In the genomic region with DNA sequence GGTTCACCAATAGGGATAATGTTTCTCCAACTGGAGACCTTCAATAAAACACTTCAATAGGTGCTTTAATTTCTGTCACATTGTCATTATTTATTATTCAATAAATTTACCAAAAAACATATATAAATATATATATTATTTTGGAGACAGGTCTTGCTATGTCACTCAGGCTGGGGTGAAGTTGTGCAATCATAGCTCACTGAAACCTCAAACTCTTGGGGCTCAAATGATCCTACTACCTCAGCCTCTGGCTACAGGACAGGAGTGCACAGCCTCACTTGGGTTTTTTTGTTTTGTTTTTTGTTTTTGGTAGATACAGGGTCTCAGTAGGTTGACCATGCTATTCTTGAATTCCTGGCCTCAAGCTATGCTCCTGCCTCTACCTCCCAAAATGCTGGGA, we compare ENCODE assay signal across 20 cellular contexts. TPM values are rescaled to one million over a fixed set of nuclear protein-coding genes. Genes with fewer than 3 reads are reported as not detected.
DNase-seq lines count a peak whose midpoint lies in the region; ATAC-seq and TF ChIP-seq lines count a peak whose summit lies in the region.
"Had no signal": no experiment of that assay in that cellular context is flagged by ENCODE, and none has a peak within 500 bp of the region (broad histone marks: within the 10 kb centered on the region; RNA-seq: fewer than 3 reads in every experiment).

No MANE protein-coding gene starts in this region.

- intact Hi-C loops in right cardiac atrium (cut with DNase I): no loop called here

- no peak for ATAC-seq in right cardiac atrium
- no peak for ATAC-seq in WTC11

- H3K27me3 ChIP-seq in layer of hippocampus (ENCODE audit: control insufficient read depth, insufficient read depth, low read length) (no peaks in the 10 kb centered on the region), right cardiac atrium (ENCODE audit: control insufficient read depth, insufficient read depth) (no peaks in the 10 kb centered on the region)

- H3K9ac ChIP-seq in SK-N-MC (ENCODE audit: insufficient read length): no peak overlapping the region

- H3K9me3 Mint-ChIP-seq in WTC11: no peaks in the 10 kb centered on the region
- H3K9me3 Mint-ChIP-seq: CD4-positive, alpha-beta memory T cell; HFFc6 had no signal

- H3K9me3 ChIP-seq in SK-N-MC (ENCODE audit: low read depth, low read length) (no peaks in the 10 kb centered on the region), right cardiac atrium (ENCODE audit: control insufficient read depth, low read length) (no peaks in the 10 kb centered on the region)
- H3K9me3 ChIP-seq: HAP-1 had no signal

- peak overlapping the region; percentile 83 for H3K27ac ChIP-seq in SK-N-MC
- peak overlapping the region; percentile 80 for H3K27ac ChIP-seq in angular gyrus (ENCODE audit: low read depth, low read length)
- H3K27ac ChIP-seq in layer of hippocampus (ENCODE audit: low read depth, low read length): peak overlapping the region; percentile 53
- H3K27ac ChIP-seq in right cardiac atrium (ENCODE audit: low read length): no peak overlapping the region

- H3K27ac Mint-ChIP-seq in WTC11: no peak overlapping the region
- H3K27ac Mint-ChIP-seq: CD4-positive, alpha-beta memory T cell; HFFc6 had no signal

- H3K4me1 Mint-ChIP-seq in WTC11: peaks cover 37% of the 10 kb centered on the region
- H3K4me1 Mint-ChIP-seq: CD4-positive, alpha-beta memory T cell had no signal

- H3K4me3 ChIP-seq in SK-N-MC (no peak overlapping the region), right cardiac atrium (ENCODE audit: low read length) (no peak overlapping the region)
- H3K4me3 ChIP-seq: HAP-1 had no signal

- H3K36me3 ChIP-seq in SK-N-MC (ENCODE audit: insufficient read depth, low read length): peaks cover 8% of the 10 kb centered on the region; the same call in 1 of the 2 replicates
- H3K36me3 ChIP-seq: HAP-1 had no signal

- TF ChIP-seq CTCF in WTC11 (IDR thresholded peaks at IDR 0.05): no peak

- POLR2A ChIA-PET in WTC11 (lab: Charles Lee): no interaction called here

- CTCF ChIA-PET in WTC11 (lab: Charles Lee): no interaction called here

- H3K36me3 Mint-ChIP-seq in WTC11: no peaks in the 10 kb centered on the region
- H3K36me3 Mint-ChIP-seq: CD4-positive, alpha-beta memory T cell had no signal

- no peaks in the 10 kb centered on the region for H3K4me1 ChIP-seq in right cardiac atrium (ENCODE audit: control insufficient read depth, insufficient read depth, low read length)

- H3K27me3 Mint-ChIP-seq in WTC11 (ENCODE audit: low read depth): no peaks in the 10 kb centered on the region
- H3K27me3 Mint-ChIP-seq: CD4-positive, alpha-beta memory T cell had no signal

- no peak overlapping the region for H3K4me3 Mint-ChIP-seq in WTC11
- H3K4me3 Mint-ChIP-seq: CD4-positive, alpha-beta memory T cell; HFFc6 had no signal

- DNase-seq in SK-N-MC (ENCODE audit: low read depth, low spot score) (no peak), right cardiac atrium (no peak), NCI-H510A treated with DMSO at 0.1 percent for 48 hours (lab: John Stamatoyannopoulos, UW) (no peak), WTC11 (ENCODE audit: low spot score) (no peak)
- DNase-seq: Calu3; CD4-positive, alpha-beta memory T cell; COR-L47; DMS53; DMS79 treated with DMSO at 0.1 percent for 48 hours; GF-D8; GOT3; HFFc6 had no signal

TF ChIP-seq in WTC11, 78 proteins besides CTCF, POLR2A, EP300 and RAD21:
- TF ChIP-seq GABPB1 (CRISPR knock-in tag; IDR thresholded peaks at IDR 0.05) (no peak), MXD4 (CRISPR knock-in tag; IDR thresholded peaks at IDR 0.05; ENCODE audit: borderline replicate concordance) (no peak), ZNF138 (CRISPR knock-in tag; conservative IDR thresholded peaks at IDR 0.05) (no peak), ZNF232 (CRISPR knock-in tag; IDR thresholded peaks at IDR 0.05) (no peak), KAT7 (CRISPR knock-in tag; IDR thresholded peaks at IDR 0.05; ENCODE audit: borderline replicate concordance) (no peak), ZNF263 (CRISPR knock-in tag; IDR thresholded peaks at IDR 0.05; ENCODE audit: low read depth) (no peak)
- TF ChIP-seq, protein P1, sequence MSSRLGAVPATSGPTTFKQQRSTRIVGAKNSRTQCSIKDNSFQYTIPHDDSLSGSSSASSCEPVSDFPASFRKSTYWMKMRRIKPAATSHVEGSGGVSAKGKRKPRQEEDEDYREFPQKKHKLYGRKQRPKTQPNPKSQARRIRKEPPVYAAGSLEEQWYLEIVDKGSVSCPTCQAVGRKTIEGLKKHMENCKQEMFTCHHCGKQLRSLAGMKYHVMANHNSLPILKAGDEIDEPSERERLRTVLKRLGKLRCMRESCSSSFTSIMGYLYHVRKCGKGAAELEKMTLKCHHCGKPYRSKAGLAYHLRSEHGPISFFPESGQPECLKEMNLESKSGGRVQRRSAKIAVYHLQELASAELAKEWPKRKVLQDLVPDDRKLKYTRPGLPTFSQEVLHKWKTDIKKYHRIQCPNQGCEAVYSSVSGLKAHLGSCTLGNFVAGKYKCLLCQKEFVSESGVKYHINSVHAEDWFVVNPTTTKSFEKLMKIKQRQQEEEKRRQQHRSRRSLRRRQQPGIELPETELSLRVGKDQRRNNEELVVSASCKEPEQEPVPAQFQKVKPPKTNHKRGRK (CRISPR knock-in tag; IDR thresholded peaks at IDR 0.05; ENCODE audit: borderline replicate concordance): no peak
- TF ChIP-seq, protein P2, sequence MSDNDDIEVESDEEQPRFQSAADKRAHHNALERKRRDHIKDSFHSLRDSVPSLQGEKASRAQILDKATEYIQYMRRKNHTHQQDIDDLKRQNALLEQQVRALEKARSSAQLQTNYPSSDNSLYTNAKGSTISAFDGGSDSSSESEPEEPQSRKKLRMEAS (CRISPR knock-in tag; IDR thresholded peaks at IDR 0.05): no peak

RNA-seq across cellular contexts. Expression of a gene that starts 9.9 kb away (rescaled TPM):
- total RNA-seq in right cardiac atrium: not detected
- polyA plus RNA-seq in right cardiac atrium: not detected
- not detected in 3 replicates for total RNA-seq in WTC11 (2021)
- total RNA-seq: A172; A673; Calu3; CD4-positive, alpha-beta memory T cell; Daoy; G401; HFFc6 had no signal
- polyA plus RNA-seq: BJ; CD4-positive, alpha-beta memory T cell had no signal
